ENCODE assay signal across 36 cellular contexts in genomic region chr22:31850135-31850534, GRCh38.
"Had no signal": no experiment of that assay in that cellular context is flagged by ENCODE, and none has a peak within 500 bp of the region (broad histone marks: within the 10 kb centered on the region; RNA-seq: fewer than 3 reads in every experiment).

No MANE protein-coding gene starts in this region.

- H3K4me1 ChIP-seq: body of pancreas, breast epithelium had no signal

- FAIRE-seq: astrocyte, TTC549 had no signal

- H3K9me3 ChIP-seq: adrenal gland, body of pancreas, breast epithelium had no signal

- H3K27me3 ChIP-seq: adrenal gland, body of pancreas, brain microvascular endothelial cell, breast epithelium had no signal

- H3K27me3 Mint-ChIP-seq: activated B cell treated with CpG ODN at 0.5 μM for 24 hours; activated CD4-positive, alpha-beta memory T cell treated with anti-CD3 and anti-CD28 coated beads for 36 hours; activated CD4-positive, alpha-beta T cell treated with anti-CD3 and anti-CD28 coated beads, Interleukin-2, amount 10 ng/mL, durations not matched to agents 24 days and 14 days; activated CD8-positive, alpha-beta T cell treated with anti-CD3 and anti-CD28 coated beads for 36 hours; activated naive CD8-positive, alpha-beta T cell treated with anti-CD3 and anti-CD28 coated beads for 36 hours; activated T-helper 17 cell treated with anti-CD3 and anti-CD28 coated beads, Interleukin-2, amount 50 U/mL, for 72 hours; T-cell had no signal

- H3K4me3 Mint-ChIP-seq: activated B cell treated with CpG ODN at 0.5 μM for 24 hours; activated CD4-positive, alpha-beta memory T cell treated with anti-CD3 and anti-CD28 coated beads for 36 hours; activated CD4-positive, alpha-beta T cell treated with anti-CD3 and anti-CD28 coated beads, Interleukin-2, amount 10 ng/mL, durations not matched to agents 24 days and 14 days; activated CD8-positive, alpha-beta T cell treated with anti-CD3 and anti-CD28 coated beads for 36 hours; activated naive CD4-positive, alpha-beta T cell treated with anti-CD3 and anti-CD28 coated beads for 36 hours; activated naive CD8-positive, alpha-beta T cell treated with anti-CD3 and anti-CD28 coated beads for 36 hours; activated T-cell treated with anti-CD3 and anti-CD28 coated beads, Interleukin-2, amount 50 U/mL, for 4 hours; activated T-cell treated with anti-CD3 and anti-CD28 coated beads, Interleukin-2, amount 50 U/mL, for 72 hours; activated T-helper 1 cell treated with anti-CD3 and anti-CD28 coated beads, Interleukin-12 subunit alpha, Interleukin-12 subunit beta, Interleukin-2, Interleukin-4 antibody, amounts not matched to agents 30 ng/mL and 10 ng/mL and 1 ng/mL, durations not matched to agents 14 hours and 24 hours and 36 hours; activated T-helper 17 cell treated with anti-CD3 and anti-CD28 coated beads, Interleukin-2, amount 50 U/mL, for 72 hours; T-cell; T-helper 2 cell treated with Interferon-gamma antibody and Interleukin-4, amounts not matched to agents 5 μg/mL and 100 μg/mL, for 36 hours had no signal

- H3K9me3 Mint-ChIP-seq: activated B cell treated with CpG ODN at 0.5 μM for 24 hours; activated CD4-positive, alpha-beta memory T cell treated with anti-CD3 and anti-CD28 coated beads for 36 hours; activated CD4-positive, alpha-beta T cell treated with anti-CD3 and anti-CD28 coated beads, Interleukin-2, amount 10 ng/mL, durations not matched to agents 24 days and 14 days; activated CD8-positive, alpha-beta T cell treated with anti-CD3 and anti-CD28 coated beads for 36 hours; activated naive CD4-positive, alpha-beta T cell treated with anti-CD3 and anti-CD28 coated beads for 36 hours; activated naive CD4-positive, alpha-beta T cell treated with anti-CD3 and anti-CD28 coated beads, Interleukin-2, amount 50 U/mL, for 72 hours; activated naive CD8-positive, alpha-beta T cell treated with anti-CD3 and anti-CD28 coated beads for 36 hours; activated T-cell treated with anti-CD3 and anti-CD28 coated beads, Interleukin-2, amount 50 U/mL, for 4 hours; activated T-cell treated with anti-CD3 and anti-CD28 coated beads, Interleukin-2, amount 50 U/mL, for 72 hours; activated T-helper 1 cell treated with anti-CD3 and anti-CD28 coated beads, Interleukin-12 subunit alpha, Interleukin-12 subunit beta, Interleukin-2, Interleukin-4 antibody, amounts not matched to agents 30 ng/mL and 10 ng/mL and 1 ng/mL, durations not matched to agents 14 hours and 24 hours and 36 hours; activated T-helper 17 cell treated with anti-CD3 and anti-CD28 coated beads, Interleukin-2, amount 50 U/mL, for 72 hours; T-cell; T-helper 2 cell treated with Interferon-gamma antibody and Interleukin-4, amounts not matched to agents 5 μg/mL and 100 μg/mL, for 36 hours had no signal

- H3K4me3 ChIP-seq: adrenal gland, body of pancreas, breast epithelium had no signal

- DNase-seq: activated B cell treated with CpG ODN at 0.5 μM for 24 hours; activated CD4-positive, alpha-beta memory T cell treated with anti-CD3 and anti-CD28 coated beads for 36 hours; activated CD4-positive, alpha-beta T cell treated with anti-CD3 and anti-CD28 coated beads for 4 hours; activated CD4-positive, alpha-beta T cell treated with anti-CD3 and anti-CD28 coated beads, Interleukin-2, amount 10 ng/mL, durations not matched to agents 24 days and 14 days; activated CD4-positive, alpha-beta T cell treated with anti-CD3 and anti-CD28 coated beads, Interleukin-2, amount 50 U/mL, for 1 hour; activated CD4-positive, alpha-beta T cell treated with anti-CD3 and anti-CD28 coated beads, Interleukin-2, amount 50 U/mL, for 4 hours; activated CD4-positive, CD25-positive, alpha-beta regulatory T cell treated with anti-CD3 and anti-CD28 coated beads, Interleukin-2, amount 50 U/mL, for 72 hours; activated CD8-positive, alpha-beta memory T cell treated with anti-CD3 and anti-CD28 coated beads, Interleukin-2, amount 50 U/mL, for 4 hours; activated CD8-positive, alpha-beta T cell treated with anti-CD3 and anti-CD28 coated beads for 36 hours; activated effector memory CD4-positive, alpha-beta T cell treated with anti-CD3 and anti-CD28 coated beads, Interleukin-2, amount 50 U/mL, for 16 hours; activated gamma-delta T cell treated with Interleukin-2 at 50 U/mL for 16 hours; activated naive CD4-positive, alpha-beta T cell; activated naive CD4-positive, alpha-beta T cell treated with anti-CD3 and anti-CD28 coated beads for 36 hours; activated naive CD4-positive, alpha-beta T cell treated with anti-CD3 and anti-CD28 coated beads, Interleukin-2, amount 50 U/mL, for 16 hours; activated naive CD8-positive, alpha-beta T cell treated with anti-CD3 and anti-CD28 coated beads for 36 hours; activated T-cell treated with anti-CD3 and anti-CD28 coated beads for 4 hours; activated T-cell treated with anti-CD3 and anti-CD28 coated beads, Interleukin-2, amount 50 U/mL, for 1 hour; activated T-cell treated with anti-CD3 and anti-CD28 coated beads, Interleukin-2, amount 50 U/mL, for 4 hours; activated T-cell treated with anti-CD3 and anti-CD28 coated beads, Interleukin-2, amount 50 U/mL, for 72 hours; adrenal gland; amniotic stem cell; aorta; body of pancreas; brain microvascular endothelial cell; central memory CD4-positive, alpha-beta T cell; T-cell; T-helper 2 cell; T-helper 9 cell had no signal

- H3K27ac ChIP-seq: adrenal gland, body of pancreas, brain microvascular endothelial cell, breast epithelium, VCaP had no signal

- H3K27ac Mint-ChIP-seq: activated B cell treated with CpG ODN at 0.5 μM for 24 hours; activated CD4-positive, alpha-beta memory T cell treated with anti-CD3 and anti-CD28 coated beads for 36 hours; activated CD4-positive, alpha-beta T cell treated with anti-CD3 and anti-CD28 coated beads, Interleukin-2, amount 10 ng/mL, durations not matched to agents 24 days and 14 days; activated CD8-positive, alpha-beta T cell treated with anti-CD3 and anti-CD28 coated beads for 36 hours; activated naive CD4-positive, alpha-beta T cell treated with anti-CD3 and anti-CD28 coated beads for 36 hours; activated naive CD4-positive, alpha-beta T cell treated with anti-CD3 and anti-CD28 coated beads, Interleukin-2, amount 50 U/mL, for 72 hours; activated naive CD8-positive, alpha-beta T cell treated with anti-CD3 and anti-CD28 coated beads for 36 hours; activated T-cell treated with anti-CD3 and anti-CD28 coated beads, Interleukin-2, amount 50 U/mL, for 72 hours; activated T-helper 1 cell treated with anti-CD3 and anti-CD28 coated beads, Interleukin-12 subunit alpha, Interleukin-12 subunit beta, Interleukin-2, Interleukin-4 antibody, amounts not matched to agents 30 ng/mL and 10 ng/mL and 1 ng/mL, durations not matched to agents 14 hours and 24 hours and 36 hours; activated T-helper 17 cell treated with anti-CD3 and anti-CD28 coated beads, Interleukin-2, amount 50 U/mL, for 72 hours; T-cell; T-helper 2 cell treated with Interferon-gamma antibody and Interleukin-4, amounts not matched to agents 5 μg/mL and 100 μg/mL, for 36 hours had no signal

- H3K4me1 Mint-ChIP-seq: activated T-helper 17 cell treated with anti-CD3 and anti-CD28 coated beads, Interleukin-2, amount 50 U/mL, for 72 hours; T-cell had no signal

- ATAC-seq: activated CD8-positive, alpha-beta T cell treated with anti-CD3 and anti-CD28 coated beads for 36 hours; activated naive CD4-positive, alpha-beta T cell treated with anti-CD3 and anti-CD28 coated beads, Interleukin-2, amount 50 U/mL, for 72 hours; activated T-cell treated with anti-CD3 and anti-CD28 coated beads, Interleukin-2, amount 50 U/mL, for 4 hours; activated T-cell treated with anti-CD3 and anti-CD28 coated beads, Interleukin-2, amount 50 U/mL, for 72 hours; activated T-helper 17 cell treated with anti-CD3 and anti-CD28 coated beads, Interleukin-2, amount 50 U/mL, for 72 hours; body of pancreas; T-cell had no signal
